17 cellular contexts compared by ENCODE assay signal in the genomic region with DNA sequence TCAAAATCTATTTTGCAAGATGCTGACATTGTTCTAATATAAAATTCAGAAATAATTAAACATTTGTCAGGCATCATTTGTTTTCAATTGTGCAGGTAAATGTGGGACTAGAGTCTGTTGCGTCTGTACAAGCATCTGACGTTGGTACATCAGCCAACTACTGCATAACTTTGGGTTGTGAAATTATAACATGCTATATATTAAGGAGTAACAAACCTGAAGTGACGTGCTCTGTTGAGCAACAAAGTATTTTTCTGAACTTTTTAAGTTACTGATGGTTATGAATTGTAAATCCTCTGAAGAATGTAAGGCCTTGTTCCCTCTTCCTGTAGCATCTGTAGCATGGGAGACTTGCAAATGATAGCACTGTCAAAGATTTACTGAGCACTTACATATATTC.
DNase-seq lines count a peak whose midpoint lies in the region; TF ChIP-seq lines count a peak whose summit lies in the region.
"Had no signal": no experiment of that assay in that cellular context is flagged by ENCODE, and none has a peak within 500 bp of the region (broad histone marks: within the 10 kb centered on the region; RNA-seq: fewer than 3 reads in every experiment).

No MANE protein-coding gene starts in this region.

- dilution Hi-C loops in mammary epithelial cell (cut with HindIII; ENCODE audit: low sequenced_read_pairs), result no loop called here

- no peak overlapping the region for H2BK5ac ChIP-seq in trophoblast cell (ENCODE audit: low read depth, low read length, poor library complexity)

- no peaks in the 10 kb centered on the region for H3K27me3 ChIP-seq in mammary epithelial cell (ENCODE audit: insufficient read depth, low read length)
- H3K27me3 ChIP-seq in trophoblast cell (ENCODE audit: insufficient read depth, low read length), result no peaks in the 10 kb centered on the region

- H3K27ac Mint-ChIP-seq in MCF 10A (ENCODE audit: low read depth, unreplicated experiment), result no peak overlapping the region
- H3K27ac Mint-ChIP-seq: CD4-positive, CD25-positive, alpha-beta regulatory T cell; CD8-positive, alpha-beta T cell had no signal

- H3K4me1 ChIP-seq in mammary epithelial cell (ENCODE audit: insufficient read depth, low read length) (peaks cover 11% of the 10 kb centered on the region), trophoblast cell (ENCODE audit: control insufficient read depth in 1 of 2, insufficient read depth in 2 of 2, low read length in 2 of 2) (no peaks in the 10 kb centered on the region)
- H3K4me1 ChIP-seq: Caco-2 had no signal

- no peak overlapping the region for H3K14ac ChIP-seq in trophoblast cell (ENCODE audit: low read length)

- H3K18ac ChIP-seq in trophoblast cell (ENCODE audit: low read length), result no peak overlapping the region

- H3K4ac ChIP-seq in trophoblast cell (ENCODE audit: low read depth, low read length), result no peak overlapping the region

- no peaks in the 10 kb centered on the region for H3K9me3 ChIP-seq in mammary epithelial cell (replicated peaks; ENCODE audit: insufficient read depth, low read length)
- no peaks in the 10 kb centered on the region for H3K9me3 ChIP-seq in trophoblast cell (ENCODE audit: insufficient read depth, low read depth, low read length)
- H3K9me3 ChIP-seq: Caco-2 had no signal

- H3K4me3 ChIP-seq in mammary epithelial cell (replicated peaks in 1 of 3; ENCODE audit: insufficient read depth in 1 of 3, low read depth in 2 of 3, low read length in 3 of 3) (no peak overlapping the region), epithelial cell of esophagus (ENCODE audit: low read length) (no peak overlapping the region), fibroblast of villous mesenchyme (ENCODE audit: low read depth, low read length) (no peak overlapping the region), trophoblast cell (ENCODE audit: low read depth, low read length) (no peak overlapping the region)
- H3K4me3 ChIP-seq: GM23248 had no signal

- no peaks in the 10 kb centered on the region for H3K4me1 Mint-ChIP-seq in MCF 10A (ENCODE audit: insufficient read depth, unreplicated experiment)
- H3K4me1 Mint-ChIP-seq: CD4-positive, CD25-positive, alpha-beta regulatory T cell had no signal

- no peak overlapping the region for H4K8ac ChIP-seq in trophoblast cell (ENCODE audit: low read depth, low read length)

- H3K27me3 Mint-ChIP-seq in MCF 10A (ENCODE audit: insufficient read depth, unreplicated experiment), result peaks cover 32% of the 10 kb centered on the region

- no peak overlapping the region for H2AFZ ChIP-seq in mammary epithelial cell (ENCODE audit: low read depth, low read length)
- no peak overlapping the region for H2AFZ ChIP-seq in trophoblast cell (ENCODE audit: insufficient read depth, low read length, poor library complexity)
- H2AFZ ChIP-seq: GM23248 had no signal

- H2BK12ac ChIP-seq in trophoblast cell (ENCODE audit: low read length), result no peak overlapping the region

- CTCF ChIA-PET in MCF 10A (lab: Yijun Ruan, JAX) (interaction anchor here (0.6 kb wide), 1 partner anchor 1251 kb away, joined by 3 read pairs; no protein-coding TSS in a partner anchor), mammary epithelial cell (lab: Charles Lee; ENCODE audit: low non-redundant PET) (no interaction called here)

- 84% methylated on average over 3 of the region's 3 CpGs for WGBS in mammary epithelial cell (ENCODE audit: low coverage, missing lambda C conversion rate)
- no CpG with 5 or more reads among the region's 3 CpGs for WGBS in trophoblast cell (ENCODE audit: extremely low coverage, insufficient coverage, insufficient read length)

- DNase-seq in MCF 10A (ENCODE audit: unreplicated experiment), result peak; percentile 34
- no peak for DNase-seq in mammary epithelial cell
- DNase-seq in epithelial cell of esophagus (ENCODE audit: low read depth), result peak; percentile 32
- peak; percentile 91 for DNase-seq in fibroblast of villous mesenchyme (ENCODE audit: low read depth)
- peak; percentile 32 to 79 for DNase-seq in trophoblast cell
- no peak for DNase-seq in CD1c-positive myeloid dendritic cell (ENCODE audit: extremely low spot score)
- no peak for DNase-seq in activated naive CD4-positive, alpha-beta T cell treated with anti-CD3 and anti-CD28 coated beads, Interleukin-2, amount 50 U/mL, for 16 hours
- DNase-seq in NCI-H748 treated with DMSO at 0.1 percent for 48 hours (lab: John Stamatoyannopoulos, UW), result no peak
- DNase-seq: C1 segment of cervical spinal cord; Caco-2; CD4-positive, CD25-positive, alpha-beta regulatory T cell; CD8-positive, alpha-beta T cell; DMS153; GF-D8; GM23248; H7; HCEC 1CT had no signal

- H4K20me1 ChIP-seq in mammary epithelial cell (ENCODE audit: insufficient read depth, low read length), result no peaks in the 10 kb centered on the region

- H3K36me3 ChIP-seq in mammary epithelial cell (ENCODE audit: insufficient read depth, low read length) (no peaks in the 10 kb centered on the region), trophoblast cell (ENCODE audit: control insufficient read depth in 1 of 2, insufficient read depth in 2 of 2, low read length in 2 of 2) (no peaks in the 10 kb centered on the region)

- H3K9ac ChIP-seq in mammary epithelial cell (ENCODE audit: insufficient read depth, low read length) (no peak overlapping the region), trophoblast cell (ENCODE audit: low read length) (no peak overlapping the region)
- H3K9ac ChIP-seq: GM23248 had no signal

- H2AK5ac ChIP-seq in trophoblast cell (ENCODE audit: low read length), result no peak overlapping the region

- no peak overlapping the region for H4K12ac ChIP-seq in trophoblast cell (ENCODE audit: low read depth, low read length)

- no peak overlapping the region for H4K91ac ChIP-seq in trophoblast cell (ENCODE audit: low read depth, low read length)

- in situ Hi-C loops in mammary epithelial cell (cut with MboI; ENCODE audit: low sequenced_read_pairs in 2 of 2), result no loop called here

- H3K27ac ChIP-seq in mammary epithelial cell (ENCODE audit: insufficient read depth, low read depth, low read length), result no peak overlapping the region
- H3K27ac ChIP-seq in trophoblast cell (ENCODE audit: low read depth, low read length), result no peak overlapping the region
- H3K27ac ChIP-seq: GM23248 had no signal

- no TSS peak for BruUV-seq in MCF 10A (replicated peaks; lab: Mats Ljungman, UMichigan)
- no TSS peak for BruUV-seq in mammary epithelial cell (replicated peaks; lab: Mats Ljungman, UMichigan)

- intact Hi-C loops in MCF 10A (cut with micrococcal nuclease) (no loop called here), mammary epithelial cell (cut with micrococcal nuclease) (no loop called here)

- H3K36me3 Mint-ChIP-seq in MCF 10A (ENCODE audit: insufficient read depth, unreplicated experiment), result no peaks in the 10 kb centered on the region
- H3K36me3 Mint-ChIP-seq: CD4-positive, CD25-positive, alpha-beta regulatory T cell; CD8-positive, alpha-beta T cell had no signal

- no peaks in the 10 kb centered on the region for H3K9me3 Mint-ChIP-seq in MCF 10A (ENCODE audit: unreplicated experiment)
- H3K9me3 Mint-ChIP-seq: CD8-positive, alpha-beta T cell had no signal

- POLR2A ChIA-PET in MCF 10A (lab: Yijun Ruan, JAX), result no interaction called here

- no peaks in the 10 kb centered on the region for H3K79me2 ChIP-seq in mammary epithelial cell (ENCODE audit: insufficient read depth, low read length)
- no peaks in the 10 kb centered on the region for H3K79me2 ChIP-seq in trophoblast cell (ENCODE audit: control insufficient read depth, insufficient read depth, low read length, poor library complexity)

- H3K4me3 Mint-ChIP-seq in MCF 10A (ENCODE audit: unreplicated experiment), result no peak overlapping the region
- H3K4me3 Mint-ChIP-seq: CD4-positive, CD25-positive, alpha-beta regulatory T cell; CD8-positive, alpha-beta T cell had no signal

- no peaks in the 10 kb centered on the region for H3K79me1 ChIP-seq in trophoblast cell (ENCODE audit: low read length)

- H3K4me2 ChIP-seq in mammary epithelial cell (ENCODE audit: insufficient read depth, low read depth, low read length) (no peak overlapping the region), trophoblast cell (ENCODE audit: low read length) (no peak overlapping the region)

- no peak overlapping the region for H3K23ac ChIP-seq in trophoblast cell (ENCODE audit: low read length)

- no peak overlapping the region for H2BK120ac ChIP-seq in trophoblast cell (ENCODE audit: insufficient read depth, low read length, poor library complexity)

- no peak for TF ChIP-seq CTCF in MCF 10A (IDR thresholded peaks at IDR 0.05; ENCODE audit: unreplicated experiment)
- TF ChIP-seq CTCF in mammary epithelial cell (conservative IDR thresholded peaks at IDR 0.05 in 1 of 2, IDR thresholded peaks at IDR 0.05 in 1 of 2; ENCODE audit: extremely low read depth in 1 of 2, insufficient read depth in 1 of 2, low read depth in 1 of 2, low read length in 2 of 2), result no peak
- no peak for TF ChIP-seq CTCF in epithelial cell of esophagus (IDR thresholded peaks at IDR 0.05; ENCODE audit: insufficient read depth, low read depth, low read length, missing control alignments)
- TF ChIP-seq CTCF in fibroblast of villous mesenchyme (IDR thresholded peaks at IDR 0.05; ENCODE audit: insufficient read depth, low read depth, low read length), result no peak

Comparison
In these comparisons a context has a peak if more than half of its experiments do, and no peak if none do; other contexts are left out.
1. DNase-seq: peak in MCF 10A (single experiment), epithelial cell of esophagus (single experiment), fibroblast of villous mesenchyme (single experiment) and trophoblast cell (2 of 2); none in mammary epithelial cell (single experiment), CD1c-positive myeloid dendritic cell (single experiment), activated naive CD4-positive, alpha-beta T cell treated with anti-CD3 and anti-CD28 coated beads, Interleukin-2, amount 50 U/mL, for 16 hours (single experiment) and NCI-H748 treated with DMSO at 0.1 percent for 48 hours (single experiment).